8 cellular contexts compared by ENCODE assay signal in genomic region chr12:109736552-109737108, GRCh38. TPM values are rescaled to one million over a fixed set of nuclear protein-coding genes. Genes with fewer than 3 reads are reported as not detected.
A peak's percentile ranks its signal among the peaks of the same experiment; 100 is the strongest.
DNase-seq lines count a peak whose midpoint lies in the region; ATAC-seq and TF ChIP-seq lines count a peak whose summit lies in the region.

No MANE protein-coding gene starts in this region.

- no peak overlapping the region for H3K4me3 ChIP-seq in right atrium auricular region
- H3K4me3 ChIP-seq in left lung = no peak overlapping the region
- H3K4me3 ChIP-seq in aorta (ENCODE audit: low read length in 2 of 2) = no peak overlapping the region

- peak; percentile 56 for DNase-seq in Right ventricle myocardium inferior (ENCODE audit: missing footprints)
- no peak for DNase-seq in right atrium auricular region (ENCODE audit: low spot score)
- peak; percentile 82 for DNase-seq in astrocyte of the hippocampus (ENCODE audit: low read depth, low spot score)
- DNase-seq in left lung = peak; percentile 34 to 61
- peak; percentile 42 to 59 for DNase-seq in aorta
- no peak for DNase-seq in middle frontal gyrus (ENCODE audit: extremely low spot score, low spot score)
- no peak for DNase-seq in NCI-H1694 treated with DMSO at 0.1 percent for 48 hours (lab: John Stamatoyannopoulos, UW)

- H3K27ac ChIP-seq in right atrium auricular region = peak overlapping the region in 1 of 2 donors; percentile 16
- no peak overlapping the region for H3K27ac ChIP-seq in left lung
- no peak overlapping the region for H3K27ac ChIP-seq in aorta (ENCODE audit: low read depth in 1 of 2, low read length in 2 of 2)

- no peaks in the 10 kb centered on the region for H3K36me3 ChIP-seq in right atrium auricular region
- H3K36me3 ChIP-seq in left lung = no peaks in the 10 kb centered on the region
- no peaks in the 10 kb centered on the region for H3K36me3 ChIP-seq in aorta (ENCODE audit: control insufficient read depth in 1 of 2, insufficient read depth in 2 of 2, low read length in 1 of 2)

- intact Hi-C loops in Right ventricle myocardium inferior (cut with DNase I) = no loop called here
- intact Hi-C loops in left lung (cut with DNase I) = no loop called here
- intact Hi-C loops in aorta (cut with DNase I) = no loop called here

- WGBS in aorta, 2 donors = 17% methylated on average over 12 of the region's 12 CpGs

- ATAC-seq in Right ventricle myocardium inferior (peak; percentile 40), left lung (peak; percentile 72), aorta (ENCODE audit: low FRiP score) (no peak), GM19467 (IDR thresholded peaks at IDR 0.05; ENCODE audit: unreplicated experiment) (no peak)

- no peak for TF ChIP-seq CTCF in right atrium auricular region (IDR thresholded peaks at IDR 0.05)
- no peak for TF ChIP-seq CTCF in left lung (IDR thresholded peaks at IDR 0.05)

- H3K9me3 ChIP-seq in right atrium auricular region (no peaks in the 10 kb centered on the region), left lung (no peaks in the 10 kb centered on the region), aorta (ENCODE audit: control insufficient read depth, low read length) (no peaks in the 10 kb centered on the region)

- H3K4me1 ChIP-seq in right atrium auricular region (peaks cover 0 to 48% of the 10 kb centered on the region in 2 donors), left lung (no peaks in the 10 kb centered on the region), aorta (ENCODE audit: control insufficient read depth in 1 of 2, insufficient read depth in 2 of 2, low read length in 2 of 2) (no peaks in the 10 kb centered on the region)

- H3K27me3 ChIP-seq in right atrium auricular region (no peaks in the 10 kb centered on the region), left lung (peaks cover 0 to 39% of the 10 kb centered on the region in 2 donors), aorta (ENCODE audit: control insufficient read depth in 1 of 2, insufficient read depth in 2 of 2, low read length in 1 of 2) (no peaks in the 10 kb centered on the region)

RNA-seq across cellular contexts. Expression of gene FAM222A, which starts 23.0 kb away (rescaled TPM):
- total RNA-seq in Right ventricle myocardium inferior = 27.4 TPM
- total RNA-seq in right atrium auricular region = 10 to 100 TPM; 23.6 to 32.4 TPM
- total RNA-seq in left lung = 1 to 10 TPM; 2.9 to 3.1 TPM
- total RNA-seq in aorta = under 1 TPM; 0.48 to 0.52 TPM
- under 1 TPM; 0.25 to 0.28 TPM for polyA plus RNA-seq in aorta

Comparison
In these comparisons a context has a peak if more than half of its experiments do, and no peak if none do; other contexts are left out.
1. DNase-seq: peak in Right ventricle myocardium inferior (single experiment), astrocyte of the hippocampus (single experiment), left lung (2 of 2) and aorta (2 of 2); none in right atrium auricular region (single experiment), middle frontal gyrus (single experiment) and NCI-H1694 treated with DMSO at 0.1 percent for 48 hours (single experiment).
2. ATAC-seq: peak in Right ventricle myocardium inferior (single experiment) and left lung (single experiment); none in aorta (single experiment) and GM19467 (single experiment).